25 cellular contexts compared by ENCODE assay signal in genomic region chr2:190748966-190749365, GRCh38.
"Had no signal": no experiment of that assay in that cellular context is flagged by ENCODE, and none has a peak within 500 bp of the region (broad histone marks: within the 10 kb centered on the region; RNA-seq: fewer than 3 reads in every experiment).

No MANE protein-coding gene starts in this region.

- H3K27me3 Mint-ChIP-seq: activated CD4-positive, alpha-beta memory T cell treated with anti-CD3 and anti-CD28 coated beads for 36 hours; activated CD4-positive, alpha-beta T cell treated with anti-CD3 and anti-CD28 coated beads for 36 hours; activated naive CD8-positive, alpha-beta T cell; activated T-helper 17 cell treated with anti-CD3 and anti-CD28 coated beads, Interleukin-2, amount 50 U/mL, for 72 hours had no signal

- H3K27ac Mint-ChIP-seq: activated CD4-positive, alpha-beta memory T cell treated with anti-CD3 and anti-CD28 coated beads for 36 hours; activated naive CD8-positive, alpha-beta T cell; activated T-helper 17 cell treated with anti-CD3 and anti-CD28 coated beads, Interleukin-2, amount 50 U/mL, for 72 hours had no signal

- DNase-seq: activated CD4-positive, alpha-beta memory T cell treated with anti-CD3 and anti-CD28 coated beads for 36 hours; activated CD4-positive, alpha-beta T cell treated with anti-CD3 and anti-CD28 coated beads for 36 hours; activated CD4-positive, CD25-positive, alpha-beta regulatory T cell; activated CD4-positive, CD25-positive, alpha-beta regulatory T cell treated with anti-CD3 and anti-CD28 coated beads, Interleukin-2, amount 50 U/mL, for 72 hours; activated CD8-positive, alpha-beta memory T cell treated with anti-CD3 and anti-CD28 coated beads, Interleukin-2, amount 50 U/mL, for 48 hours; activated effector memory CD4-positive, alpha-beta T cell treated with Interleukin-2 at 50 U/mL for 16 hours; activated gamma-delta T cell treated with Interleukin-2 at 50 U/mL for 16 hours; activated naive CD4-positive, alpha-beta T cell treated with anti-CD3 and anti-CD28 coated beads, Interleukin-2, amount 50 U/mL, for 16 hours; activated naive CD4-positive, alpha-beta T cell treated with Interleukin-2 at 50 U/mL for 16 hours; activated T-cell treated with anti-CD3 and anti-CD28 coated beads for 4 hours; activated T-cell treated with anti-CD3 and anti-CD28 coated beads, Interleukin-2, amount 50 U/mL, for 4 hours; amygdala; aorta; body of pancreas; caudate nucleus; cortex of kidney; effector CD8-positive, alpha-beta T cell; foreskin keratinocyte; gastrocnemius medialis; glutamatergic neuron; heart left ventricle; T-helper 2 cell had no signal

- H3K27me3 ChIP-seq: body of pancreas, foreskin keratinocyte, gastrocnemius medialis, heart left ventricle had no signal

- H3K9me3 Mint-ChIP-seq: activated CD4-positive, alpha-beta memory T cell treated with anti-CD3 and anti-CD28 coated beads for 36 hours; activated T-helper 17 cell treated with anti-CD3 and anti-CD28 coated beads, Interleukin-2, amount 50 U/mL, for 72 hours had no signal

- H3K27ac ChIP-seq: body of pancreas, foreskin keratinocyte, gastrocnemius medialis, heart left ventricle had no signal

- H3K4me3 Mint-ChIP-seq: activated CD4-positive, alpha-beta memory T cell treated with anti-CD3 and anti-CD28 coated beads for 36 hours; activated CD4-positive, alpha-beta T cell treated with anti-CD3 and anti-CD28 coated beads for 36 hours; activated naive CD8-positive, alpha-beta T cell; activated T-cell treated with anti-CD3 and anti-CD28 coated beads, Interleukin-2, amount 50 U/mL, for 4 hours; activated T-helper 17 cell treated with anti-CD3 and anti-CD28 coated beads, Interleukin-2, amount 50 U/mL, for 72 hours had no signal

- H3K36me3 Mint-ChIP-seq: activated CD4-positive, alpha-beta memory T cell treated with anti-CD3 and anti-CD28 coated beads for 36 hours; activated naive CD8-positive, alpha-beta T cell had no signal

- ATAC-seq: activated CD4-positive, alpha-beta T cell treated with anti-CD3 and anti-CD28 coated beads for 36 hours; activated T-cell treated with anti-CD3 and anti-CD28 coated beads, Interleukin-2, amount 50 U/mL, for 4 hours; activated T-helper 17 cell treated with anti-CD3 and anti-CD28 coated beads, Interleukin-2, amount 50 U/mL, for 72 hours; body of pancreas; esophagus mucosa; foreskin keratinocyte; gastrocnemius medialis; heart left ventricle had no signal

- H3K9me3 ChIP-seq: body of pancreas, gastrocnemius medialis had no signal

- H3K4me1 ChIP-seq: body of pancreas, foreskin keratinocyte, gastrocnemius medialis had no signal

- H3K36me3 ChIP-seq: gastrocnemius medialis, heart left ventricle had no signal

- H3K4me3 ChIP-seq: body of pancreas, gastrocnemius medialis, heart left ventricle had no signal
